Comparison of ENCODE assay signal across 1 cellular context in genomic region chr3:128179474-128179819, GRCh38.
TF ChIP-seq lines count a peak whose summit lies in the region.

No MANE protein-coding gene starts in this region.

TF ChIP-seq in GM23338, 12 proteins besides CTCF, POLR2A, EP300 and RAD21 (continued from another document):
- TF ChIP-seq REST (IDR thresholded peaks at IDR 0.05; ENCODE audit: unreplicated experiment), result no peak
- TF ChIP-seq EZH2 (IDR thresholded peaks at IDR 0.05; ENCODE audit: low read depth, unreplicated experiment), result no peak
- no peak for TF ChIP-seq CREB1 (CRISPR knock-in tag; IDR thresholded peaks at IDR 0.05; ENCODE audit: low read depth)
- no peak for TF ChIP-seq STAT1 (IDR thresholded peaks at IDR 0.05; ENCODE audit: unreplicated experiment)
- no peak for TF ChIP-seq JUNB (IDR thresholded peaks at IDR 0.05; ENCODE audit: unreplicated experiment)
- TF ChIP-seq ZNF331 (CRISPR knock-in tag; IDR thresholded peaks at IDR 0.05; ENCODE audit: low read depth), result no peak
- TF ChIP-seq NANOG (IDR thresholded peaks at IDR 0.05; ENCODE audit: borderline replicate concordance), result no peak
- TF ChIP-seq EZH2phosphoT487 (IDR thresholded peaks at IDR 0.05; ENCODE audit: unreplicated experiment), result no peak
- no peak for TF ChIP-seq POLR2AphosphoS5 (IDR thresholded peaks at IDR 0.05; ENCODE audit: low read depth)
TF ChIP-seq in GM23338: peak in this region for 0.
